In genomic region chr1:225651376-225651871, GRCh38 we compare ENCODE assay signal across 8 cellular contexts. TPM values are rescaled to one million over a fixed set of nuclear protein-coding genes. Genes with fewer than 3 reads are reported as not detected.
A peak's percentile ranks its signal among the peaks of the same experiment; 100 is the strongest.
DNase-seq lines count a peak whose midpoint lies in the region; ATAC-seq and TF ChIP-seq lines count a peak whose summit lies in the region.

No MANE protein-coding gene starts in this region.

- peak overlapping the region; percentile 94 for H3K27ac ChIP-seq in GM23248
- H3K27ac ChIP-seq in Peyer's patch: peak overlapping the region in 1 of 4 donors; percentile 93
- peak overlapping the region; percentile 88 to 99 (median 94) for H3K27ac ChIP-seq in esophagus squamous epithelium
- peak overlapping the region; percentile 96 to 97 for H3K27ac ChIP-seq in prostate gland

- H3K79me2 ChIP-seq in GM23248 (ENCODE audit: insufficient read depth): peaks cover 63% of the 10 kb centered on the region

- TF ChIP-seq POLR2A in Peyer's patch (IDR thresholded peaks at IDR 0.05) (no peak), esophagus squamous epithelium (IDR thresholded peaks at IDR 0.05) (no peak), prostate gland (IDR thresholded peaks at IDR 0.05) (no peak)

- peak; percentile 70 for DNase-seq in GM23248
- DNase-seq in Peyer's patch: no peak
- DNase-seq in esophagus squamous epithelium (lab: John Stamatoyannopoulos, UW): no peak
- no peak for DNase-seq in prostate gland (ENCODE audit: low spot score)
- DNase-seq in T-helper 9 cell: no peak
- no peak for DNase-seq in epidermal melanocyte (ENCODE audit: insufficient read length, low spot score)
- DNase-seq in activated CD4-positive, alpha-beta T cell treated with anti-CD3 and anti-CD28 coated beads, Interleukin-2, amount 50 U/mL, for 48 hours: no peak
- DNase-seq in omental fat pad (ENCODE audit: low spot score): no peak

- peaks cover 48% of the 10 kb centered on the region for H3F3A ChIP-seq in GM23248 (ENCODE audit: insufficient read depth)

- H3K36me3 ChIP-seq in GM23248 (ENCODE audit: low read depth) (no peaks in the 10 kb centered on the region), Peyer's patch (no peaks in the 10 kb centered on the region), esophagus squamous epithelium (no peaks in the 10 kb centered on the region), prostate gland (no peaks in the 10 kb centered on the region)

- intact Hi-C loops in esophagus squamous epithelium (cut with DNase I) (loop anchor here (10.0 kb wide), 1 partner anchor 123 kb away; the partner anchor contains the start of gene SRP9), prostate gland (cut with DNase I) (loop anchor here (5.0 kb wide), 1 partner anchor 121 kb away; no protein-coding TSS in a partner anchor)

- H3K9me2 ChIP-seq in GM23248 (ENCODE audit: insufficient read depth): no peaks in the 10 kb centered on the region

- peak overlapping the region; percentile 96 for H3K9ac ChIP-seq in GM23248

- TF ChIP-seq CTCF in Peyer's patch (IDR thresholded peaks at IDR 0.05) (no peak), esophagus squamous epithelium (IDR thresholded peaks at IDR 0.05) (no peak), prostate gland (IDR thresholded peaks at IDR 0.05) (no peak), omental fat pad (IDR thresholded peaks at IDR 0.05) (no peak)

- H3K4me1 ChIP-seq in GM23248 (ENCODE audit: insufficient read depth) (peaks cover 56% of the 10 kb centered on the region), Peyer's patch (peaks cover 0 to 9% (median 0%) of the 10 kb centered on the region in 4 donors), esophagus squamous epithelium (peaks cover 12 to 58% (median 16%) of the 10 kb centered on the region in 3 donors), prostate gland (replicated peaks) (no peaks in the 10 kb centered on the region)

- H3K4me3 ChIP-seq in GM23248 (peak overlapping the region; percentile 97), Peyer's patch (peak overlapping the region; percentile 78 to 95 (median 86)), esophagus squamous epithelium (peak overlapping the region; percentile 92 to 97 (median 92)), prostate gland (peak overlapping the region; percentile 95 to 96)

- H3K27me3 ChIP-seq in GM23248 (replicated peaks; ENCODE audit: insufficient read depth) (no peaks in the 10 kb centered on the region), Peyer's patch (no peaks in the 10 kb centered on the region), esophagus squamous epithelium (peaks cover 0 to 11% (median 0%) of the 10 kb centered on the region in 4 donors), prostate gland (replicated peaks; ENCODE audit: insufficient read depth) (no peaks in the 10 kb centered on the region)

- peak overlapping the region; percentile 89 for H3K4me2 ChIP-seq in GM23248 (ENCODE audit: unreplicated experiment)

- 0 out of 2 replicates have a peak overlapping the region, but pooled peaks have one; percentile 14 for H2AFZ ChIP-seq in GM23248

- H4K20me1 ChIP-seq in GM23248 (ENCODE audit: insufficient read depth): no peaks in the 10 kb centered on the region

- WGBS in GM23248 (ENCODE audit: low coverage in 1 of 2, low lambda C conversion rate in 2 of 2, missing lambda C conversion rate in 2 of 2), 2 experiments: 2 to 3% methylated on average over 8 of the region's 8 CpGs
- WGBS in esophagus squamous epithelium, 2 donors: 23 to 28% methylated on average over 8 of the region's 8 CpGs
- WGBS in prostate gland: 15% methylated on average over 8 of the region's 8 CpGs

- in situ Hi-C loops in GM23248 (cut with MboI): no loop called here

- ATAC-seq in omental fat pad (ENCODE audit: low FRiP score): no peak

- H3K9me3 ChIP-seq in GM23248 (ENCODE audit: low read depth) (no peaks in the 10 kb centered on the region), Peyer's patch (no peaks in the 10 kb centered on the region), esophagus squamous epithelium (no peaks in the 10 kb centered on the region), prostate gland (no peaks in the 10 kb centered on the region)

RNA-seq across cellular contexts. Expression of gene ENAH, which starts 1.5 kb away (rescaled TPM):
- total RNA-seq in GM23248 (2014; rRNA removed; shearing (Covaris generic)): 113 and 125 TPM in 2 replicates
- polyA plus RNA-seq in GM23248 (2016; fragmentation: Nextera tagmentation; extraction: Ambion mirVana): 35.5 and 40.1 TPM in 2 replicates
- total RNA-seq in Peyer's patch: 10 to 100 TPM in 3 of 4 donors, 1 to 10 TPM in 1; 7.6 to 51.2 (median 16.5) TPM
- 10 to 100 TPM in 3 of 4 donors, 1 to 10 TPM in 1; 8.6 to 42.5 (median 35.9) TPM for total RNA-seq in esophagus squamous epithelium
- 10 to 100 TPM; 36.4 to 93.6 TPM for total RNA-seq in prostate gland
- 10 to 100 TPM; 18.7 to 60.7 (median 30.5) TPM for total RNA-seq in omental fat pad
